ENCODE assay signal across 8 cellular contexts in genomic region chr7:151079199-151079910, GRCh38. TPM values are rescaled to one million over a fixed set of nuclear protein-coding genes. Genes with fewer than 3 reads are reported as not detected.
DNase-seq lines count a peak whose midpoint lies in the region; ATAC-seq and TF ChIP-seq lines count a peak whose summit lies in the region.

No MANE protein-coding gene starts in this region.

- 90 to 91% methylated on average over 18 to 22 of the region's 27 CpGs for WGBS in mesodermal cell (ENCODE audit: insufficient coverage in 2 of 2), 2 experiments

- peaks cover 18% of the 10 kb centered on the region for H3K4me1 ChIP-seq in cardiac muscle cell (ENCODE audit: low read depth)
- H3K4me1 ChIP-seq in breast epithelium: peaks cover 12 to 31% of the 10 kb centered on the region in 2 donors
- peaks cover 46% of the 10 kb centered on the region for H3K4me1 ChIP-seq in mesodermal cell (ENCODE audit: control insufficient read depth, insufficient read depth, low read length, poor library complexity, severe bottlenecking)
- H3K4me1 ChIP-seq in vagina: peaks cover 53% of the 10 kb centered on the region

- no peak for DNase-seq in cardiac muscle cell (ENCODE audit: low read depth in 1 of 2, low spot score in 1 of 2)
- no peak for DNase-seq in left ventricle myocardium superior
- DNase-seq in breast epithelium (ENCODE audit: low spot score in 2 of 2): no peak
- DNase-seq in vagina (ENCODE audit: extremely low spot score in 2 of 2): no peak
- no peak for DNase-seq in posterior vena cava (ENCODE audit: low spot score)
- no peak for DNase-seq in DMS114 treated with DMSO at 0.1 percent for 48 hours (lab: John Stamatoyannopoulos, UW; ENCODE audit: unreplicated experiment)
- no peak for DNase-seq in HCEC 1CT

- H3K4me3 ChIP-seq in cardiac muscle cell (peak overlapping the region; percentile 93), breast epithelium (peak overlapping the region; percentile 90 to 95 (median 91)), mesodermal cell (ENCODE audit: extremely low read depth, insufficient read depth, low read length, poor library complexity, severe bottlenecking) (peak overlapping the region; percentile 78), vagina (peak overlapping the region; percentile 77 to 82)

- intact Hi-C loops in left ventricle myocardium superior (cut with micrococcal nuclease) (no loop called here), breast epithelium (cut with DNase I; ENCODE audit: low total_unique reads) (no loop called here), vagina (cut with DNase I) (no loop called here), posterior vena cava (cut with DNase I) (no loop called here)

- no peak for TF ChIP-seq POLR2A in breast epithelium (IDR thresholded peaks at IDR 0.05)
- no peak for TF ChIP-seq POLR2A in vagina (IDR thresholded peaks at IDR 0.05)

- peak overlapping the region; percentile 93 for H3K27ac ChIP-seq in cardiac muscle cell
- H3K27ac ChIP-seq in breast epithelium: peak overlapping the region; percentile 64 to 90
- no peak overlapping the region for H3K27ac ChIP-seq in mesodermal cell (ENCODE audit: low read depth, low read length, severe bottlenecking)
- H3K27ac ChIP-seq in vagina: peak overlapping the region; percentile 97

- H3K36me3 ChIP-seq in cardiac muscle cell (peaks cover 10% of the 10 kb centered on the region), breast epithelium (peaks cover 4% of the 10 kb centered on the region), mesodermal cell (ENCODE audit: control insufficient read depth, insufficient read depth, low read length) (peaks cover 47% of the 10 kb centered on the region), vagina (peaks cover 0 to 23% of the 10 kb centered on the region in 2 donors)

- no peak for ATAC-seq in left ventricle myocardium superior

- no peaks in the 10 kb centered on the region for H3K27me3 ChIP-seq in cardiac muscle cell
- no peaks in the 10 kb centered on the region for H3K27me3 ChIP-seq in breast epithelium
- no peaks in the 10 kb centered on the region for H3K27me3 ChIP-seq in vagina

- no peak for TF ChIP-seq CTCF in cardiac muscle cell (IDR thresholded peaks at IDR 0.05; ENCODE audit: low read depth, low read length)
- no peak for TF ChIP-seq CTCF in breast epithelium (IDR thresholded peaks at IDR 0.05)
- TF ChIP-seq CTCF in vagina (IDR thresholded peaks at IDR 0.05): no peak

- no peaks in the 10 kb centered on the region for H3K9me3 ChIP-seq in cardiac muscle cell (ENCODE audit: low read depth)
- H3K9me3 ChIP-seq in breast epithelium: no peaks in the 10 kb centered on the region
- H3K9me3 ChIP-seq in mesodermal cell (ENCODE audit: control insufficient read depth, low read length): no peaks in the 10 kb centered on the region
- H3K9me3 ChIP-seq in vagina: no peaks in the 10 kb centered on the region

RNA-seq across cellular contexts. Expression of gene FASTK, which starts 1.3 kb away (rescaled TPM):
- 165 and 175 TPM in 2 replicates for total RNA-seq in cardiac muscle cell
- polyA plus RNA-seq in cardiac muscle cell: 145 and 227 TPM in 2 replicates
- 79.4 TPM for total RNA-seq in left ventricle myocardium superior
- 10 to 100 TPM; 45.6 to 63.5 (median 60.0) TPM for total RNA-seq in breast epithelium
- 51.8 TPM for polyA plus RNA-seq in mesodermal cell (2013, experiment 1 of 2)
- polyA plus RNA-seq in mesodermal cell (2013, experiment 2 of 2): 50.3 TPM
- 60.2 TPM for total RNA-seq in vagina
- 10 to 100 TPM; 35.5 to 56.3 TPM for total RNA-seq in posterior vena cava

RNA-seq across cellular contexts. Expression of gene TMUB1, which starts 3.9 kb away (rescaled TPM):
- 83.4 and 93.9 TPM in 2 replicates for total RNA-seq in cardiac muscle cell
- 63.0 and 74.9 TPM in 2 replicates for polyA plus RNA-seq in cardiac muscle cell
- 38.7 TPM for total RNA-seq in left ventricle myocardium superior
- 10 to 100 TPM; 32.1 to 36.1 (median 35.0) TPM for total RNA-seq in breast epithelium
- 45.6 TPM for polyA plus RNA-seq in mesodermal cell (2013, experiment 1 of 2)
- 44.6 TPM for polyA plus RNA-seq in mesodermal cell (2013, experiment 2 of 2)
- 40.3 TPM for total RNA-seq in vagina
- 10 to 100 TPM; 27.4 to 27.7 TPM for total RNA-seq in posterior vena cava

RNA-seq across cellular contexts. Expression of gene AGAP3, which starts 6.9 kb away (rescaled TPM):
- total RNA-seq in cardiac muscle cell: 66.4 and 115 TPM in 2 replicates
- polyA plus RNA-seq in cardiac muscle cell: 106 and 124 TPM in 2 replicates
- 69.7 TPM for total RNA-seq in left ventricle myocardium superior
- 10 to 100 TPM; 47.2 to 58.1 (median 55.1) TPM for total RNA-seq in breast epithelium
- polyA plus RNA-seq in mesodermal cell (2013, experiment 1 of 2): 78.3 TPM
- 71.9 TPM for polyA plus RNA-seq in mesodermal cell (2013, experiment 2 of 2)
- total RNA-seq in vagina: 98.2 TPM
- 10 to 100 TPM; 55.7 to 63.6 TPM for total RNA-seq in posterior vena cava

RNA-seq across cellular contexts. Expression of gene SLC4A2, which starts 20.0 kb away (rescaled TPM):
- total RNA-seq in cardiac muscle cell (269 and 288 TPM in 2 replicates), left ventricle myocardium superior (64.1 TPM), breast epithelium (100 to 1,000 TPM in 1 of 3 donors, 10 to 100 TPM in 2; 83.2 to 101 (median 92.8) TPM), vagina (66.5 TPM), posterior vena cava (100 to 1,000 TPM; 105 to 212 TPM)
- 118 and 144 TPM in 2 replicates for polyA plus RNA-seq in cardiac muscle cell
- 77.0 TPM for polyA plus RNA-seq in mesodermal cell (2013, experiment 1 of 2)
- 68.0 TPM for polyA plus RNA-seq in mesodermal cell (2013, experiment 2 of 2)

RNA-seq across cellular contexts. Expression of gene CDK5, which starts 21.7 kb away (rescaled TPM):
- total RNA-seq in cardiac muscle cell (17.8 and 35.6 TPM in 2 replicates), left ventricle myocardium superior (8.1 TPM), breast epithelium (1 to 10 TPM; 5.2 to 8.8 (median 8.6) TPM), vagina (4.2 TPM), posterior vena cava (1 to 10 TPM; 5.2 to 7.3 TPM)
- polyA plus RNA-seq in cardiac muscle cell: 24.4 and 56.8 TPM in 2 replicates
- polyA plus RNA-seq in mesodermal cell (2013, experiment 1 of 2): 31.6 TPM
- polyA plus RNA-seq in mesodermal cell (2013, experiment 2 of 2): 26.1 TPM
